Comparison of ENCODE assay signal across 33 cellular contexts in genomic region chr4:598925-599324, GRCh38. TPM values are rescaled to one million over a fixed set of nuclear protein-coding genes. Genes with fewer than 3 reads are reported as not detected.
"Had no signal": no experiment of that assay in that cellular context is flagged by ENCODE, and none has a peak within 500 bp of the region (broad histone marks: within the 10 kb centered on the region; RNA-seq: fewer than 3 reads in every experiment).

No MANE protein-coding gene starts in this region.

- DNase-seq: colonic mucosa; cortex of kidney; effector CD8-positive, alpha-beta T cell; effector memory CD8-positive, alpha-beta T cell; endodermal cell; erythroblast; esophagus squamous epithelium; foreskin fibroblast; foreskin melanocyte; gastrocnemius medialis; glutamatergic neuron; heart right ventricle; hippocampal formation; left cardiac atrium; left lung; left ventricle myocardium superior; lower lobe of right lung; mesenchymal stem cell; mucosa of descending colon; naive B cell had no signal

- H3K36me3 ChIP-seq: colonic mucosa, esophagus squamous epithelium, gastrocnemius medialis, heart right ventricle, left lung, lower lobe of right lung had no signal

- H3K27ac Mint-ChIP-seq: dendritic cell treated with granulocyte-macrophage colony-stimulating factor and Interleukin-4, amounts not matched to agents 40 ng/mL and 50 ng/mL, for 4 days; effector memory CD8-positive, alpha-beta T cell; endodermal cell; mesothelial cell of epicardium; naive B cell had no signal

- H3K27ac ChIP-seq: colonic mucosa, epithelial cell of prostate, esophagus squamous epithelium, gastrocnemius medialis, heart right ventricle, left lung, lower lobe of right lung had no signal

- H3K4me3 Mint-ChIP-seq: dendritic cell treated with granulocyte-macrophage colony-stimulating factor and Interleukin-4, amounts not matched to agents 40 ng/mL and 50 ng/mL, for 4 days; effector memory CD8-positive, alpha-beta T cell; endodermal cell; mesothelial cell of epicardium; naive B cell had no signal

- H3K9me3 ChIP-seq: colonic mucosa, gastrocnemius medialis, lower lobe of right lung, mucosa of descending colon had no signal

- H3K4me1 Mint-ChIP-seq: endodermal cell, mesothelial cell of epicardium had no signal

- H3K27me3 ChIP-seq: colonic mucosa had no signal

- H3K4me1 ChIP-seq: colonic mucosa, esophagus squamous epithelium, gastrocnemius medialis, heart right ventricle, left lung, lower lobe of right lung had no signal

- FAIRE-seq: endometrium, islet of Langerhans, keratinocyte had no signal

- ATAC-seq: effector memory CD8-positive, alpha-beta T cell; esophagus mucosa; gastrocnemius medialis; heart right ventricle; left cardiac atrium; left lung; left ventricle myocardium superior; lower lobe of right lung; mucosa of descending colon had no signal

- H3K4me3 ChIP-seq: colonic mucosa, esophagus squamous epithelium, gastrocnemius medialis, heart right ventricle, left lung, lower lobe of right lung, mucosa of descending colon had no signal

RNA-seq across cellular contexts. Expression of gene TMEM271, which starts 22.8 kb away (rescaled TPM):
- total RNA-seq: colonic mucosa, dermis microvascular lymphatic vessel endothelial cell, endodermal cell, esophagus mucosa, gastrocnemius medialis, glomerular endothelial cell, heart right ventricle, kidney epithelial cell, left cardiac atrium, left lung, left ventricle myocardium superior, lower lobe of right lung, lung microvascular endothelial cell, mesenteric fat pad, mesothelial cell of epicardium, myocyte had no signal
- polyA plus RNA-seq: heart right ventricle, keratinocyte had no signal

RNA-seq across cellular contexts. Expression of gene PDE6B, which starts 26.4 kb away (rescaled TPM):
- total RNA-seq: gastrocnemius medialis had no signal
- polyA plus RNA-seq: keratinocyte had no signal
